28 cellular contexts compared by ENCODE assay signal in the genomic region with DNA sequence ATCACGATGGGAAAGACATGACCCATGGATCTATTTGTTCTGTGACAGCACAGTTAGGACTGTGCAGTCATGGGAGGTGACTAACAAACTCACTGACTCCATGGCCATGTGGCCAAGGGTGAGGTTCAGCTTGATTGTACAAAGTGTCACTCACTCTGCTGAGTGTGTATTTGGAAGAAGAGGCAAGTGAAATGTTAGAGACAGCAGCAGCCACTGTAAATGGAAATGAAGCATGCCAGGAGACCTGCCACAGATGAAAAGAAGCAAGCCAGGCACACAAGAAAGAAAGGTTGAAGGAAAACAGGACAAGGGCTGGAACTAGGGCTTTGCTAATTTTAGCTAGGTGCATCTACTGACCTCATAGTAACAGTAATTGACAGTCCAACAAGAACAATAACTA. TPM values are rescaled to one million over a fixed set of nuclear protein-coding genes. Genes with fewer than 3 reads are reported as not detected.
"Had no signal": no experiment of that assay in that cellular context is flagged by ENCODE, and none has a peak within 500 bp of the region (broad histone marks: within the 10 kb centered on the region; RNA-seq: fewer than 3 reads in every experiment).

No MANE protein-coding gene starts in this region.

- H3K4me3 ChIP-seq: ascending aorta, body of pancreas, MG63 had no signal

- H3K36me3 ChIP-seq: ascending aorta, MG63 had no signal

- DNase-seq: activated CD4-positive, alpha-beta memory T cell treated with anti-CD3 and anti-CD28 coated beads for 36 hours; activated CD4-positive, alpha-beta T cell treated with anti-CD3 and anti-CD28 coated beads, Interleukin-2, amount 10 ng/mL, durations not matched to agents 7 days and 5 days; activated CD4-positive, CD25-positive, alpha-beta regulatory T cell; activated CD8-positive, alpha-beta memory T cell treated with anti-CD3 and anti-CD28 coated beads for 24 hours; activated effector memory CD4-positive, alpha-beta T cell treated with anti-CD3 and anti-CD28 coated beads, Interleukin-2, amount 50 U/mL, for 16 hours; activated naive CD4-positive, alpha-beta T cell treated with Interleukin-2 at 50 U/mL for 16 hours; activated naive CD8-positive, alpha-beta T cell treated with anti-CD3 and anti-CD28 coated beads, Interleukin-2, amount 50 U/mL, for 24 hours; activated T-cell treated with anti-CD3 and anti-CD28 coated beads, Interleukin-2, amount 50 U/mL, for 4 hours; amniotic stem cell; body of pancreas; MG63; NCI-H1105; NCI-H1436; NCI-H1694 treated with DMSO at 0.1 percent for 48 hours; NCI-H2081 treated with DMSO at 0.1 percent for 48 hours; NCI-H2227 treated with DMSO at 0.1 percent for 48 hours; NCI-H526; NCI-H774; SHP77 treated with DMSO at 0.1 percent for 48 hours; T-helper 17 cell; T-helper 9 cell had no signal

- H3K9me3 Mint-ChIP-seq: activated CD4-positive, alpha-beta memory T cell treated with anti-CD3 and anti-CD28 coated beads for 36 hours; activated CD4-positive, alpha-beta T cell treated with anti-CD3 and anti-CD28 coated beads, Interleukin-2, amount 10 ng/mL, durations not matched to agents 7 days and 5 days; activated naive CD8-positive, alpha-beta T cell treated with anti-CD3 and anti-CD28 coated beads, Interleukin-2, amount 50 U/mL, for 24 hours; activated T-cell treated with anti-CD3 and anti-CD28 coated beads, Interleukin-2, amount 50 U/mL, for 4 hours had no signal

- H3K4me1 Mint-ChIP-seq: activated naive CD8-positive, alpha-beta T cell treated with anti-CD3 and anti-CD28 coated beads, Interleukin-2, amount 50 U/mL, for 24 hours; T-helper 17 cell had no signal

- ATAC-seq: activated naive CD4-positive, alpha-beta T cell treated with anti-CD3 and anti-CD28 coated beads, Interleukin-2, amount 50 U/mL, for 72 hours; activated naive CD8-positive, alpha-beta T cell treated with anti-CD3 and anti-CD28 coated beads, Interleukin-2, amount 50 U/mL, for 24 hours; activated T-cell treated with anti-CD3 and anti-CD28 coated beads, Interleukin-2, amount 50 U/mL, for 4 hours; body of pancreas; HepG2; Panc1; T-helper 17 cell had no signal

- H3K27ac ChIP-seq: ascending aorta, body of pancreas, RWPE1, VCaP had no signal

- H3K36me3 Mint-ChIP-seq: activated CD4-positive, alpha-beta memory T cell treated with anti-CD3 and anti-CD28 coated beads for 36 hours; activated naive CD4-positive, alpha-beta T cell treated with anti-CD3 and anti-CD28 coated beads, Interleukin-2, amount 50 U/mL, for 72 hours had no signal

- H3K27ac Mint-ChIP-seq: activated CD4-positive, alpha-beta memory T cell treated with anti-CD3 and anti-CD28 coated beads for 36 hours; activated CD4-positive, alpha-beta T cell treated with anti-CD3 and anti-CD28 coated beads, Interleukin-2, amount 10 ng/mL, durations not matched to agents 7 days and 5 days; activated naive CD4-positive, alpha-beta T cell treated with anti-CD3 and anti-CD28 coated beads, Interleukin-2, amount 50 U/mL, for 72 hours; activated naive CD8-positive, alpha-beta T cell treated with anti-CD3 and anti-CD28 coated beads, Interleukin-2, amount 50 U/mL, for 24 hours; T-helper 17 cell had no signal

- H3K27me3 ChIP-seq: ascending aorta, body of pancreas had no signal

- H3K4me3 Mint-ChIP-seq: activated CD4-positive, alpha-beta memory T cell treated with anti-CD3 and anti-CD28 coated beads for 36 hours; activated CD4-positive, alpha-beta T cell treated with anti-CD3 and anti-CD28 coated beads, Interleukin-2, amount 10 ng/mL, durations not matched to agents 7 days and 5 days; activated naive CD8-positive, alpha-beta T cell treated with anti-CD3 and anti-CD28 coated beads, Interleukin-2, amount 50 U/mL, for 24 hours; activated T-cell treated with anti-CD3 and anti-CD28 coated beads, Interleukin-2, amount 50 U/mL, for 4 hours; T-helper 17 cell had no signal

- H3K9me3 ChIP-seq: ascending aorta, body of pancreas, MG63 had no signal

- H3K4me1 ChIP-seq: body of pancreas had no signal

RNA-seq across cellular contexts. Expression of gene PALM2AKAP2, which starts 42.7 kb away (rescaled TPM):
- total RNA-seq: OCI-LY7, T-helper 17 cell had no signal
